Comparison of ENCODE assay signal across 13 cellular contexts in genomic region chr7:72805526-72806494, GRCh38. TPM values are rescaled to one million over a fixed set of nuclear protein-coding genes. Genes with fewer than 3 reads are reported as not detected.
A peak's percentile ranks its signal among the peaks of the same experiment; 100 is the strongest.
DNase-seq lines count a peak whose midpoint lies in the region; ATAC-seq and TF ChIP-seq lines count a peak whose summit lies in the region.
"Had no signal": no experiment of that assay in that cellular context is flagged by ENCODE, and none has a peak within 500 bp of the region (broad histone marks: within the 10 kb centered on the region; RNA-seq: fewer than 3 reads in every experiment).

No MANE protein-coding gene starts in this region.

- CTCF ChIA-PET in PC-3 (lab: Charles Lee) = no interaction called here

- H4K20me1 ChIP-seq in PC-3 (ENCODE audit: low read length) = no peaks in the 10 kb centered on the region

- H3K9me3 ChIP-seq in PC-3 (ENCODE audit: low read length) = no peaks in the 10 kb centered on the region
- H3K9me3 ChIP-seq in gastroesophageal sphincter = no peaks in the 10 kb centered on the region
- H3K9me3 ChIP-seq: pancreas, transverse colon had no signal

- peak; percentile 77 for DNase-seq in GM04503 (ENCODE audit: low read depth)
- peak; percentile 2 for DNase-seq in PC-3
- peak; percentile 3 for DNase-seq in fibroblast of gingiva (ENCODE audit: low read depth)
- peak; percentile 60 for DNase-seq in putamen (ENCODE audit: low spot score)
- DNase-seq in NCI-H1417 (lab: John Stamatoyannopoulos, UW) = no peak
- no peak for DNase-seq in NCI-H510A treated with DMSO at 0.1 percent for 48 hours (lab: John Stamatoyannopoulos, UW)
- DNase-seq: activated CD4-positive, alpha-beta T cell treated with anti-CD3 and anti-CD28 coated beads for 36 hours; activated naive CD4-positive, alpha-beta T cell treated with anti-CD3 and anti-CD28 coated beads, Interleukin-2, amount 10 ng/mL, durations not matched to agents 7 days and 5 days; NCI-H187 treated with DMSO at 0.1 percent for 48 hours; pancreas; transverse colon had no signal

- intact Hi-C loops in PC-3 (cut with micrococcal nuclease) = no loop called here

- H3K27ac ChIP-seq in PC-3 (ENCODE audit: low read length) (no peak overlapping the region), gastroesophageal sphincter (no peak overlapping the region)
- H3K27ac ChIP-seq: pancreas, transverse colon had no signal

- no peak overlapping the region for H3K4me2 ChIP-seq in PC-3 (ENCODE audit: low read length)

- BruUV-seq in PC-3 (replicated peaks; lab: Mats Ljungman, UMichigan) = no TSS peak

- H2AFZ ChIP-seq in PC-3 (ENCODE audit: low read length) = no peak overlapping the region

- H3K4me1 ChIP-seq in PC-3 (ENCODE audit: insufficient read depth, low read length) (no peaks in the 10 kb centered on the region), gastroesophageal sphincter (no peaks in the 10 kb centered on the region)
- H3K4me1 ChIP-seq: pancreas, transverse colon had no signal

- POLR2A ChIA-PET in PC-3 (lab: Charles Lee; ENCODE audit: unreplicated experiment) = no interaction called here

- TF ChIP-seq CTCF in PC-3 (conservative IDR thresholded peaks at IDR 0.05; ENCODE audit: low read depth, low read length) (no peak), gastroesophageal sphincter (IDR thresholded peaks at IDR 0.05) (no peak)

- no peaks in the 10 kb centered on the region for H3K9me2 ChIP-seq in PC-3 (replicated peaks; ENCODE audit: low read length)

- ATAC-seq in PC-3 (no peak), gastroesophageal sphincter (no peak), GM21360 (IDR thresholded peaks at IDR 0.05; ENCODE audit: unreplicated experiment) (no peak)
- ATAC-seq: activated CD4-positive, alpha-beta T cell treated with anti-CD3 and anti-CD28 coated beads for 36 hours had no signal

- H3K4me3 ChIP-seq in PC-3 (ENCODE audit: low read length) (no peak overlapping the region), gastroesophageal sphincter (no peak overlapping the region)
- H3K4me3 ChIP-seq: pancreas, transverse colon had no signal

- no peaks in the 10 kb centered on the region for H3F3A ChIP-seq in PC-3 (ENCODE audit: low read length, unreplicated experiment)

- no peaks in the 10 kb centered on the region for H3K27me3 ChIP-seq in PC-3 (ENCODE audit: low read length)
- no peaks in the 10 kb centered on the region for H3K27me3 ChIP-seq in gastroesophageal sphincter
- H3K27me3 ChIP-seq: pancreas, transverse colon had no signal

- H3K79me2 ChIP-seq in PC-3 (ENCODE audit: low read length) = no peaks in the 10 kb centered on the region

- TF ChIP-seq POLR2A in gastroesophageal sphincter (IDR thresholded peaks at IDR 0.05) = no peak

- 89 to 93% methylated on average over 13 to 14 of the region's 15 CpGs for WGBS in gastroesophageal sphincter (ENCODE audit: low coverage in 1 of 2), 2 donors

- TF ChIP-seq EP300 in gastroesophageal sphincter (IDR thresholded peaks at IDR 0.05) = no peak

- H3K9ac ChIP-seq in PC-3 (ENCODE audit: low read length) = no peak overlapping the region

- H3K36me3 ChIP-seq in PC-3 (ENCODE audit: low read depth, low read length) = no peaks in the 10 kb centered on the region
- peaks cover 0 to 68% of the 10 kb centered on the region in 2 donors for H3K36me3 ChIP-seq in gastroesophageal sphincter

RNA-seq across cellular contexts. Expression of gene TYW1B, which starts 22.2 kb away (rescaled TPM):
- 3.7 and 3.9 TPM in 2 replicates for total RNA-seq in PC-3 (2014; rRNA removed)
- total RNA-seq in gastroesophageal sphincter = 1 to 10 TPM; 1.7 to 4.5 (median 3.2) TPM

Comparison
In these comparisons a context has a peak if more than half of its experiments do, and no peak if none do; other contexts are left out.
1. DNase-seq: peak in GM04503 (single experiment), PC-3 (single experiment), fibroblast of gingiva (single experiment) and putamen (single experiment); none in NCI-H1417 (0 of 3) and NCI-H510A treated with DMSO at 0.1 percent for 48 hours (single experiment).